8 cellular contexts compared by ENCODE assay signal in genomic region chr1:145961425-145962156, GRCh38. TPM values are rescaled to one million over a fixed set of nuclear protein-coding genes. Genes with fewer than 3 reads are reported as not detected.
DNase-seq lines count a peak whose midpoint lies in the region; ATAC-seq and TF ChIP-seq lines count a peak whose summit lies in the region.

No MANE protein-coding gene starts in this region.

- intact Hi-C loops in ovary (cut with DNase I) = loop anchor here in 3 of 4 donors (5.0 kb wide), 2 partner anchors 34 to 44 kb away; partner anchors contain the start of genes PEX11B (in 2 of the 3) and RBM8A (in 1 of the 3)

- no peak for TF ChIP-seq EP300 in ovary (IDR thresholded peaks at IDR 0.05)

- H3K4me3 ChIP-seq in NB4 (ENCODE audit: low read depth, low read length) = no peak overlapping the region
- peak overlapping the region; percentile 63 to 73 for H3K4me3 ChIP-seq in foreskin fibroblast (ENCODE audit: low read depth in 1 of 2, low read length in 2 of 2)
- H3K4me3 ChIP-seq in ovary = peak overlapping the region; percentile 58

- H3K4me1 ChIP-seq in ovary (ENCODE audit: insufficient read depth) = peaks cover 1% of the 10 kb centered on the region

- peak overlapping the region; percentile 87 to 91 for H3K27ac ChIP-seq in ovary

- no peak for TF ChIP-seq CTCF in NB4 (IDR thresholded peaks at IDR 0.05; ENCODE audit: low read depth, low read length)
- no peak for TF ChIP-seq CTCF in foreskin fibroblast (IDR thresholded peaks at IDR 0.05; ENCODE audit: low read depth, low read length)
- TF ChIP-seq CTCF in ovary (IDR thresholded peaks at IDR 0.05) = no peak

- TF ChIP-seq POLR2A in NB4 (IDR thresholded peaks at IDR 0.05; ENCODE audit: extremely low read depth, insufficient read length) (no peak), ovary (IDR thresholded peaks at IDR 0.05) (no peak)

- DNase-seq in DMS53 treated with DMSO at 0.1 percent for 48 hours (lab: John Stamatoyannopoulos, UW; ENCODE audit: unreplicated experiment) = peak; percentile 43
- peak; percentile 34 for DNase-seq in NB4 (ENCODE audit: low read depth)
- peak; percentile 48 for DNase-seq in activated T-helper 9 cell treated with anti-CD3 and anti-CD28 coated beads, Interleukin-2, amount 50 U/mL, for 16 hours (ENCODE audit: low read depth)
- peak; percentile 48 to 84 for DNase-seq in foreskin fibroblast
- peak; percentile 66 to 74 (median 69) for DNase-seq in ovary
- DNase-seq in A172 (ENCODE audit: low spot score) = no peak
- DNase-seq in T1000 (lab: John Stamatoyannopoulos, UW) = no peak

- H3K27me3 ChIP-seq in ovary = no peaks in the 10 kb centered on the region

- 0 to 1% (median 0%) methylated on average over 43 to 57 of the region's 57 CpGs for WGBS in ovary, 3 donors

- no peaks in the 10 kb centered on the region for H3K9me3 ChIP-seq in ovary

- H3K36me3 ChIP-seq in ovary = no peaks in the 10 kb centered on the region

- ATAC-seq in HG02759 (IDR thresholded peaks at IDR 0.05; ENCODE audit: unreplicated experiment) = no peak

RNA-seq across cellular contexts. Expression of gene ANKRD34A, which starts 2.8 kb away (rescaled TPM):
- total RNA-seq in ovary = 1 to 10 TPM in 6 of 7 donors, under 1 TPM in 1; 0.48 to 5.2 (median 3.1) TPM
- under 1 TPM; 0.50 to 0.62 TPM for polyA plus RNA-seq in ovary
- total RNA-seq in A172 (2014; rRNA removed; shearing (Covaris generic)) = 2.4 and 2.5 TPM in 2 replicates

RNA-seq across cellular contexts. Expression of gene POLR3GL, which starts 2.9 kb away (rescaled TPM):
- 10 to 100 TPM; 16.7 to 27.9 (median 23.4) TPM for total RNA-seq in ovary
- polyA plus RNA-seq in ovary = 10 to 100 TPM; 40.6 to 51.4 TPM
- 21.0 and 24.0 TPM in 2 replicates for total RNA-seq in A172 (2014; rRNA removed; shearing (Covaris generic))

RNA-seq across cellular contexts. Expression of gene LIX1L, which starts 3.8 kb away (rescaled TPM):
- 100 to 1,000 TPM in 1 of 7 donors, 10 to 100 TPM in 6; 37.9 to 102 (median 73.9) TPM for total RNA-seq in ovary
- polyA plus RNA-seq in ovary = 10 to 100 TPM; 28.7 to 52.6 TPM
- 33.9 and 34.6 TPM in 2 replicates for total RNA-seq in A172 (2014; rRNA removed; shearing (Covaris generic))

RNA-seq across cellular contexts. Expression of gene RBM8A, which starts 34.3 kb away (rescaled TPM):
- total RNA-seq in ovary = 100 to 1,000 TPM in 6 of 7 donors, 10 to 100 TPM in 1; 84.4 to 127 (median 113) TPM
- 100 to 1,000 TPM in 1 of 2 donors, 10 to 100 TPM in 1; 91.6 to 101 TPM for polyA plus RNA-seq in ovary
- total RNA-seq in A172 (2014; rRNA removed; shearing (Covaris generic)) = 461 and 485 TPM in 2 replicates

RNA-seq across cellular contexts. Expression of gene TXNIP, which starts 34.8 kb away (rescaled TPM):
- total RNA-seq in ovary = 1,000 to 10,000 TPM in 1 of 7 donors, 100 to 1,000 TPM in 6; 335 to 1,406 (median 617) TPM
- 1,000 to 10,000 TPM in 1 of 2 donors, 100 to 1,000 TPM in 1; 570 to 1,154 TPM for polyA plus RNA-seq in ovary
- total RNA-seq in A172 (2014; rRNA removed; shearing (Covaris generic)) = 14.1 and 14.4 TPM in 2 replicates

Comparison
In these comparisons a context has a peak if more than half of its experiments do, and no peak if none do; other contexts are left out.
1. DNase-seq: peak in DMS53 treated with DMSO at 0.1 percent for 48 hours (single experiment), NB4 (single experiment), activated T-helper 9 cell treated with anti-CD3 and anti-CD28 coated beads, Interleukin-2, amount 50 U/mL, for 16 hours (single experiment), foreskin fibroblast (2 of 2) and ovary (5 of 5); none in A172 (single experiment) and T1000 (single experiment).